In genomic region chr2:113700186-113700841, GRCh38 we compare ENCODE assay signal across 8 cellular contexts. TPM values are rescaled to one million over a fixed set of nuclear protein-coding genes. Genes with fewer than 3 reads are reported as not detected.
A peak's percentile ranks its signal among the peaks of the same experiment; 100 is the strongest.
DNase-seq lines count a peak whose midpoint lies in the region; ATAC-seq lines count a peak whose summit lies in the region.

No MANE protein-coding gene starts in this region.

- no peak overlapping the region for H3K9ac ChIP-seq in neuronal stem cell (ENCODE audit: low read depth, low read length, poor library complexity)

- no peak overlapping the region for H4K91ac ChIP-seq in neuronal stem cell (ENCODE audit: low read depth, low read length, poor library complexity)

- H3K4me3 Mint-ChIP-seq in activated naive CD4-positive, alpha-beta T cell treated with anti-CD3 and anti-CD28 coated beads, Interleukin-2, amount 50 U/mL, for 24 hours, result peak overlapping the region; percentile 51

- peaks cover 0 to 2% of the 10 kb centered on the region in 2 donors for H3K4me1 ChIP-seq in neuronal stem cell (ENCODE audit: control insufficient read depth in 2 of 2, insufficient read depth in 1 of 2, low read depth in 1 of 2, low read length in 2 of 2)

- H2AFZ ChIP-seq in neuronal stem cell (ENCODE audit: low read length), result no peak overlapping the region

- no peak overlapping the region for H3K4me2 ChIP-seq in neuronal stem cell (ENCODE audit: insufficient read depth, low read length, poor library complexity, severe bottlenecking)

- H3K9me3 ChIP-seq in neuronal stem cell (replicated peaks in 1 of 2; ENCODE audit: control insufficient read depth in 2 of 2, insufficient read depth in 1 of 2, low read depth in 1 of 2, low read length in 2 of 2), result peaks cover 0 to 1% of the 10 kb centered on the region in 2 donors

- DNase-seq in CMK (ENCODE audit: low read depth) (peak; percentile 30), RKO (ENCODE audit: low spot score) (peak; percentile 5), neuronal stem cell (ENCODE audit: low spot score) (no peak), sciatic nerve (ENCODE audit: low spot score) (no peak), HK-2 (ENCODE audit: unreplicated experiment) (no peak)

- no peak overlapping the region for H2BK15ac ChIP-seq in neuronal stem cell (ENCODE audit: low read length)

- no peak overlapping the region for H2BK12ac ChIP-seq in neuronal stem cell (ENCODE audit: low read length)

- no peak overlapping the region for H3K18ac ChIP-seq in neuronal stem cell (ENCODE audit: low read length)

- no peaks in the 10 kb centered on the region for H3K79me1 ChIP-seq in neuronal stem cell (ENCODE audit: low read depth, low read length)

- H3K14ac ChIP-seq in neuronal stem cell (ENCODE audit: low read length), result no peak overlapping the region

- no peak overlapping the region for H3K4me3 ChIP-seq in neuronal stem cell (ENCODE audit: low read length in 2 of 2)

- H4K8ac ChIP-seq in neuronal stem cell (ENCODE audit: low read depth, low read length), result no peak overlapping the region

- H3K27me3 ChIP-seq in neuronal stem cell (ENCODE audit: control insufficient read depth in 3 of 3, insufficient read depth in 3 of 3, low read depth in 1 of 3, low read length in 3 of 3), result no peaks in the 10 kb centered on the region

- peak overlapping the region; percentile 91 for H3K27ac Mint-ChIP-seq in activated naive CD4-positive, alpha-beta T cell treated with anti-CD3 and anti-CD28 coated beads, Interleukin-2, amount 50 U/mL, for 24 hours

- H3K9me3 Mint-ChIP-seq in activated naive CD4-positive, alpha-beta T cell treated with anti-CD3 and anti-CD28 coated beads, Interleukin-2, amount 50 U/mL, for 24 hours, result no peaks in the 10 kb centered on the region

- H2AK5ac ChIP-seq in neuronal stem cell (ENCODE audit: low read depth, low read length), result no peak overlapping the region

- no peaks in the 10 kb centered on the region for H3K27me3 Mint-ChIP-seq in activated naive CD4-positive, alpha-beta T cell treated with anti-CD3 and anti-CD28 coated beads, Interleukin-2, amount 50 U/mL, for 24 hours

- H2BK120ac ChIP-seq in neuronal stem cell (ENCODE audit: low read depth, low read length), result no peak overlapping the region

- H2BK5ac ChIP-seq in neuronal stem cell (ENCODE audit: low read length), result no peak overlapping the region

- H3K4me1 Mint-ChIP-seq in activated naive CD4-positive, alpha-beta T cell treated with anti-CD3 and anti-CD28 coated beads, Interleukin-2, amount 50 U/mL, for 24 hours, result peaks cover 22% of the 10 kb centered on the region

- H3K23ac ChIP-seq in neuronal stem cell (ENCODE audit: low read depth, low read length, poor library complexity), result peak overlapping the region; percentile 68

- ATAC-seq in GM19324 (IDR thresholded peaks at IDR 0.05; ENCODE audit: low FRiP score, unreplicated experiment) (peak; percentile 83), HG03139 (IDR thresholded peaks at IDR 0.05; ENCODE audit: unreplicated experiment) (peak; percentile 69), sciatic nerve (no peak)

- H3K36me3 ChIP-seq in neuronal stem cell (replicated peaks in 1 of 2; ENCODE audit: control insufficient read depth in 2 of 2, insufficient read depth in 2 of 2, low read length in 2 of 2), result peaks cover 0 to 2% of the 10 kb centered on the region in 2 donors

- WGBS in neuronal stem cell (ENCODE audit: extremely low coverage in 2 of 2, insufficient read length in 2 of 2, insufficient replicate concordance in 1 of 2), 2 donors, result no CpG with 5 or more reads among the region's 17 CpGs

- intact Hi-C loops in sciatic nerve (cut with DNase I), result no loop called here

- H3K27ac ChIP-seq in neuronal stem cell (replicated peaks; ENCODE audit: low read length), result no peak overlapping the region

- H3K4ac ChIP-seq in neuronal stem cell (ENCODE audit: low read length), result no peak overlapping the region

- H3K36me3 Mint-ChIP-seq in activated naive CD4-positive, alpha-beta T cell treated with anti-CD3 and anti-CD28 coated beads, Interleukin-2, amount 50 U/mL, for 24 hours, result no peaks in the 10 kb centered on the region

RNA-seq across cellular contexts. Expression of gene SLC35F5, which starts 56.1 kb away (rescaled TPM):
- polyA plus RNA-seq in neuronal stem cell (2013, experiment 1 of 2), result 18.6 TPM
- 18.4 TPM for polyA plus RNA-seq in neuronal stem cell (2013, experiment 2 of 2)
- total RNA-seq in sciatic nerve, result 56.1 TPM

Comparison
In these comparisons a context has a peak if more than half of its experiments do, and no peak if none do; other contexts are left out.
1. DNase-seq: peak in CMK (single experiment) and RKO (single experiment); none in neuronal stem cell (single experiment), sciatic nerve (single experiment) and HK-2 (single experiment).